ENCODE assay signal across 10 cellular contexts in the genomic region with DNA sequence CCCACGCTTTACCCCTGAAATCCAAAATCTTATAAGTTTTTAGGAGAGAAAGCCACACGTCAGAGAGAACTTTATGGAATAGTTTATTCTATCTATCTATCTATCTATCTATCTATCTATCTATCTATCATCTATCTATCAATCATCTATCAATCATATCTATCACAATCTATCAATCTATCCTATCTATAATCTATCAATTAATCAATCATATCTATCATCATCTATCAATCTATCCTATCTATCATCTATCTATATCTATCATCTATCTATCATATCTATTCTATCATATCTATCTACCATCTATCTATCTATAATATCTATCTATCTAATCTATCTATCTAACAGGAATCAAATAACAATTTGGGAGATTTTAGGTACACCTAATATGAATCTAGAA.
"Had no signal": no experiment of that assay in that cellular context is flagged by ENCODE, and none has a peak within 500 bp of the region (broad histone marks: within the 10 kb centered on the region; RNA-seq: fewer than 3 reads in every experiment).

No MANE protein-coding gene starts in this region.

- H3K27ac Mint-ChIP-seq: H9, HFFc6, IgD-negative memory B cell had no signal

- H3K4me3 ChIP-seq: GM23248 had no signal

- H3K36me3 Mint-ChIP-seq: IgD-negative memory B cell had no signal

- H3K4me1 Mint-ChIP-seq: H9, IgD-negative memory B cell had no signal

- H3K4me3 Mint-ChIP-seq: H9, HFFc6, IgD-negative memory B cell had no signal

- FAIRE-seq: H1, H54, HepG2 had no signal

- DNase-seq: GM23248, H9, HCEC 1CT, HFFc6, KG1 had no signal

- H2AFZ ChIP-seq: GM23248 had no signal

- H3K9ac ChIP-seq: GM23248 had no signal

- H3K27ac ChIP-seq: GM23248, HL-60 had no signal

- ATAC-seq: HepG2 had no signal
